In genomic region chr2:102396012-102396411, GRCh38 we compare ENCODE assay signal across 11 cellular contexts. TPM values are rescaled to one million over a fixed set of nuclear protein-coding genes. Genes with fewer than 3 reads are reported as not detected.
"Had no signal": no experiment of that assay in that cellular context is flagged by ENCODE, and none has a peak within 500 bp of the region (broad histone marks: within the 10 kb centered on the region; RNA-seq: fewer than 3 reads in every experiment).

No MANE protein-coding gene starts in this region.

- H3K27ac Mint-ChIP-seq: GM23338, H9, HFFc6 had no signal

- H3K27ac ChIP-seq: GM23248 had no signal

- H3K4me2 ChIP-seq: GM23338 had no signal

- ATAC-seq: GM23338, HCT116 had no signal

- H3K9me3 ChIP-seq: HAP-1 had no signal

- H3K9me3 Mint-ChIP-seq: GM23338, H9, HFFc6 had no signal

- H3K4me3 Mint-ChIP-seq: GM23338, H9, HFFc6 had no signal

- H3K4me1 Mint-ChIP-seq: GM23338, H9 had no signal

- H3K36me3 ChIP-seq: HAP-1 had no signal

- FAIRE-seq: H1, H54 had no signal

- H2AFZ ChIP-seq: GM23248 had no signal

- H3K9ac ChIP-seq: GM23248 had no signal

- H3K4me1 ChIP-seq: HAP-1 had no signal

- DNase-seq: GM23248, GOT3, H7, H9, HCEC 1CT, HFFc6 had no signal

- H3K4me3 ChIP-seq: GM23248, GM23338, HAP-1 had no signal

RNA-seq across cellular contexts. Expression of gene IL18RAP, which starts 26.9 kb away (rescaled TPM):
- total RNA-seq: GM23248, GM23338, H1, H7, H9, HFFc6 had no signal
- polyA plus RNA-seq: GM23338, H1 had no signal

RNA-seq across cellular contexts. Expression of gene IL18R1, which starts 40.4 kb away (rescaled TPM):
- total RNA-seq: H9, HFFc6 had no signal
- polyA plus RNA-seq: H1 had no signal
